Comparison of ENCODE assay signal across 34 cellular contexts in genomic region chr5:141869040-141869439, GRCh38. TPM values are rescaled to one million over a fixed set of nuclear protein-coding genes. Genes with fewer than 3 reads are reported as not detected.
DNase-seq lines count a peak whose midpoint lies in the region; ATAC-seq, FAIRE-seq and TF ChIP-seq lines count a peak whose summit lies in the region.
"Had no signal": no experiment of that assay in that cellular context is flagged by ENCODE, and none has a peak within 500 bp of the region (broad histone marks: within the 10 kb centered on the region; RNA-seq: fewer than 3 reads in every experiment).

No MANE protein-coding gene starts in this region.

- intact Hi-C loops in HCT116 (cut with micrococcal nuclease) (no loop called here), spleen (cut with DNase I; ENCODE audit: low total_unique reads) (no loop called here)

- WGBS in spleen, 5 donors: 89 to 95% (median 92%) methylated on average over 10 to 14 of the region's 14 CpGs

- no peak for FAIRE-seq in keratinocyte (lab: Jason Lieb, UNC)
- FAIRE-seq: astrocyte, G401.6, GM19239, H54 had no signal

- H3K9me1 ChIP-seq in keratinocyte (ENCODE audit: control insufficient read depth, extremely low read depth, insufficient read depth, low read length): no peaks in the 10 kb centered on the region

- H3K79me2 ChIP-seq in HCT116 (ENCODE audit: insufficient read depth, low read length) (peaks cover 4% of the 10 kb centered on the region; the same call in 1 of the 2 replicates), keratinocyte (ENCODE audit: control insufficient read depth, insufficient read depth, low read length) (peaks cover under 1% of the 10 kb centered on the region)

- H3K4me1 ChIP-seq in HCT116 (ENCODE audit: control insufficient read depth in 1 of 2, insufficient read depth in 2 of 2, low read length in 2 of 2) (peaks cover 36 to 71% of the 10 kb centered on the region in 2 experiments), keratinocyte (ENCODE audit: control insufficient read depth, extremely low read depth, insufficient read depth, low read length) (peaks cover 39% of the 10 kb centered on the region), spleen (no peaks in the 10 kb centered on the region)
- H3K4me1 ChIP-seq: SJCRH30 had no signal

- no peak for ATAC-seq in HCT116
- no peak for ATAC-seq in HG03025 (IDR thresholded peaks at IDR 0.05; ENCODE audit: low FRiP score, unreplicated experiment)
- ATAC-seq in GM21529 (IDR thresholded peaks at IDR 0.05; ENCODE audit: unreplicated experiment): no peak
- no peak for ATAC-seq in HG02678 (IDR thresholded peaks at IDR 0.05; ENCODE audit: unreplicated experiment)
- ATAC-seq: activated T-helper 17 cell treated with anti-CD3 and anti-CD28 coated beads, Interleukin-2, amount 50 U/mL, for 72 hours; lower lobe of right lung; sciatic nerve; T-cell had no signal

- H3K36me3 Mint-ChIP-seq in chondrocyte (ENCODE audit: low read depth): peaks cover 37% of the 10 kb centered on the region
- H3K36me3 Mint-ChIP-seq: activated naive CD8-positive, alpha-beta T cell; IgD-negative memory B cell; T-cell had no signal

- H3K4me2 ChIP-seq in HCT116 (ENCODE audit: low read length) (0 out of 2 replicates have a peak overlapping the region, but pooled peaks have one; percentile 77), keratinocyte (ENCODE audit: control insufficient read depth, extremely low read depth, insufficient read depth, low read depth, low read length) (no peak overlapping the region)
- H3K4me2 ChIP-seq: BLaER1, neural progenitor cell had no signal

- H3K9me3 ChIP-seq in HCT116 (ENCODE audit: control insufficient read depth in 1 of 2, insufficient read depth in 1 of 2, low read depth in 1 of 2, low read length in 2 of 2) (no peaks in the 10 kb centered on the region), keratinocyte (ENCODE audit: control insufficient read depth, low read depth, low read length) (no peaks in the 10 kb centered on the region), spleen (no peaks in the 10 kb centered on the region)
- H3K9me3 ChIP-seq: BLaER1, lower lobe of right lung, mucosa of descending colon, SJCRH30, thyroid gland had no signal

- BruUV-seq in HCT116 (replicated peaks; lab: Mats Ljungman, UMichigan): no TSS peak

- no peak overlapping the region for H3K4me3 ChIP-seq in HCT116 (replicated peaks in 1 of 2; ENCODE audit: low read depth in 1 of 2, low read length in 2 of 2)
- H3K4me3 ChIP-seq in keratinocyte (ENCODE audit: control insufficient read depth in 2 of 3, extremely low read depth in 1 of 3, insufficient read depth in 2 of 3, low read depth in 1 of 3, low read length in 3 of 3): no peak overlapping the region
- no peak overlapping the region for H3K4me3 ChIP-seq in spleen
- H3K4me3 ChIP-seq: BLaER1, lower lobe of right lung, mucosa of descending colon, neural progenitor cell, SJCRH30, thyroid gland had no signal

- RAD21 ChIA-PET in HCT116 (lab: Charles Lee; ENCODE audit: low non-redundant PET in 1 of 2, low total read pairs in 2 of 2, uncharacterized antibody in 2 of 2, unreplicated experiment in 2 of 2): no interaction called here

- POLR2A ChIA-PET in HCT116 (lab: Charles Lee): no interaction called here

- TF ChIP-seq CTCF in HCT116 (IDR thresholded peaks at IDR 0.05 in 2 of 3, conservative IDR thresholded peaks at IDR 0.05 in 1 of 3; ENCODE audit: borderline replicate concordance in 1 of 3, insufficient read depth in 1 of 3, low read depth in 2 of 3, low read length in 2 of 3) (no peak), chondrocyte (IDR thresholded peaks at IDR 0.05) (no peak), keratinocyte (optimal IDR thresholded peaks at IDR 0.05 in 1 of 3, IDR thresholded peaks at IDR 0.05 in 1 of 3, conservative IDR thresholded peaks at IDR 0.05 in 1 of 3; ENCODE audit: extremely low read depth in 1 of 3, insufficient read depth in 2 of 3, low read length in 3 of 3) (no peak), spleen (IDR thresholded peaks at IDR 0.05 in 8 of 11, conservative IDR thresholded peaks at IDR 0.05 in 3 of 11) (no peak)

- H3K27me3 Mint-ChIP-seq in chondrocyte (ENCODE audit: low read depth): no peaks in the 10 kb centered on the region

- no peak overlapping the region for H3K27ac Mint-ChIP-seq in chondrocyte (ENCODE audit: unreplicated experiment)
- H3K27ac Mint-ChIP-seq: activated naive CD8-positive, alpha-beta T cell; activated T-helper 17 cell treated with anti-CD3 and anti-CD28 coated beads, Interleukin-2, amount 50 U/mL, for 72 hours; IgD-negative memory B cell; neural progenitor cell; progenitor cell of endocrine pancreas; T-cell had no signal

- peaks cover 19% of the 10 kb centered on the region for H3K4me1 Mint-ChIP-seq in chondrocyte (ENCODE audit: low read depth)
- H3K4me1 Mint-ChIP-seq: activated T-helper 17 cell treated with anti-CD3 and anti-CD28 coated beads, Interleukin-2, amount 50 U/mL, for 72 hours; central memory CD8-positive, alpha-beta T cell; IgD-negative memory B cell; T-cell had no signal

- no peak for TF ChIP-seq RAD21 in HCT116 (IDR thresholded peaks at IDR 0.05; ENCODE audit: low read depth)

- no peak overlapping the region for H3K9ac ChIP-seq in HCT116 (ENCODE audit: low read length)
- H3K9ac ChIP-seq in keratinocyte (ENCODE audit: control insufficient read depth, extremely low read depth, insufficient read depth, low read length): no peak overlapping the region
- H3K9ac ChIP-seq: BLaER1, neural progenitor cell had no signal

- H2AFZ ChIP-seq in HCT116 (ENCODE audit: low read depth, low read length, poor library complexity, severe bottlenecking): no peak overlapping the region
- H2AFZ ChIP-seq in keratinocyte (ENCODE audit: control insufficient read depth, low read length): no peak overlapping the region
- H2AFZ ChIP-seq: neural progenitor cell had no signal

- dilution Hi-C loops in keratinocyte (cut with MboI; ENCODE audit: extremely low pct_ligation_motif_present, low sequenced_read_pairs): no loop called here

- DNase-seq in HCT116 (ENCODE audit: low read depth, low spot score): no peak
- peak; percentile 77 for DNase-seq in chondrocyte (ENCODE audit: low spot score)
- DNase-seq in keratinocyte (ENCODE audit: low read depth, low spot score): no peak
- DNase-seq in spleen: peak; percentile 56
- DNase-seq in SHP77 treated with DMSO at 0.1 percent for 48 hours (lab: John Stamatoyannopoulos, UW): no peak
- DNase-seq: activated CD4-positive, alpha-beta T cell treated with anti-CD3 and anti-CD28 coated beads, Interleukin-2, amount 50 U/mL, for 4 hours; activated CD4-positive, CD25-positive, alpha-beta regulatory T cell; COR-L47; lower lobe of right lung; NCI-H1092; NCI-H1930; NCI-H526; NK-92 treated with Interleukin-12 subunit alpha and Interleukin-12 subunit beta, amount 100 ng/mL, for 24 hours; SJCRH30; stimulated activated CD4-positive, alpha-beta T cell treated with anti-CD3 and anti-CD28 coated beads, Interleukin-15, amount 100 ng/mL, for 24 hours; stimulated activated naive CD4-positive, alpha-beta T cell; T-cell; thyroid gland had no signal

- no peaks in the 10 kb centered on the region for H3K9me3 Mint-ChIP-seq in chondrocyte (ENCODE audit: low read depth)
- H3K9me3 Mint-ChIP-seq: activated T-helper 17 cell treated with anti-CD3 and anti-CD28 coated beads, Interleukin-2, amount 50 U/mL, for 72 hours; central memory CD8-positive, alpha-beta T cell; neural progenitor cell; T-cell had no signal

- H3K36me3 ChIP-seq in HCT116 (ENCODE audit: control insufficient read depth in 1 of 2, insufficient read depth in 2 of 2, low read length in 2 of 2) (peaks cover 0 to 9% of the 10 kb centered on the region in 2 experiments; a peak in 1 of 4 replicates), keratinocyte (ENCODE audit: control insufficient read depth in 2 of 2, extremely low read depth in 1 of 2, insufficient read depth in 2 of 2, low read length in 2 of 2) (peaks cover 5 to 10% of the 10 kb centered on the region in 2 experiments), spleen (no peaks in the 10 kb centered on the region)
- H3K36me3 ChIP-seq: BLaER1, neural progenitor cell, SJCRH30 had no signal

- no peak overlapping the region for H3K4me3 Mint-ChIP-seq in chondrocyte (ENCODE audit: unreplicated experiment)
- H3K4me3 Mint-ChIP-seq: activated naive CD8-positive, alpha-beta T cell; activated T-helper 17 cell treated with anti-CD3 and anti-CD28 coated beads, Interleukin-2, amount 50 U/mL, for 72 hours; central memory CD8-positive, alpha-beta T cell; IgD-negative memory B cell; neural progenitor cell; T-cell had no signal

- H4K20me1 ChIP-seq in HCT116 (ENCODE audit: insufficient read depth) (no peaks in the 10 kb centered on the region), keratinocyte (ENCODE audit: control insufficient read depth, extremely low read depth, insufficient read depth, low read length) (no peaks in the 10 kb centered on the region)
- H4K20me1 ChIP-seq: BLaER1 had no signal

- CTCF ChIA-PET in HCT116 (lab: Charles Lee): no interaction called here

- no peaks in the 10 kb centered on the region for H3K9me2 ChIP-seq in HCT116 (ENCODE audit: insufficient read depth)

- no peak for TF ChIP-seq POLR2A in HCT116 (IDR thresholded peaks at IDR 0.05; ENCODE audit: borderline replicate concordance, extremely low read depth, insufficient read depth, insufficient read length)
- TF ChIP-seq POLR2A in spleen (IDR thresholded peaks at IDR 0.05): no peak

- no peak overlapping the region for H3K27ac ChIP-seq in HCT116 (ENCODE audit: low read depth, low read length)
- peak overlapping the region; percentile 2 for H3K27ac ChIP-seq in keratinocyte (ENCODE audit: control insufficient read depth, insufficient read depth, low read length)
- H3K27ac ChIP-seq in spleen: no peak overlapping the region
- H3K27ac ChIP-seq: BLaER1, lower lobe of right lung, SJCRH30 had no signal

- H3K27me3 ChIP-seq in HCT116 (ENCODE audit: insufficient read depth, low read length) (no peaks in the 10 kb centered on the region), keratinocyte (ENCODE audit: control insufficient read depth, extremely low read depth, insufficient read depth, low read length) (no peaks in the 10 kb centered on the region), spleen (replicated peaks in 1 of 7) (peaks cover 0 to 45% (median 4%) of the 10 kb centered on the region in 7 donors)
- H3K27me3 ChIP-seq: neural progenitor cell, thyroid gland had no signal

RNA-seq across cellular contexts. Expression of gene PCDH1, which starts 9.2 kb away (rescaled TPM):
- total RNA-seq in HCT116 (2021; ENCODE audit: unreplicated experiment) (24.2 TPM), chondrocyte (10.9 to 85.4 TPM (median 82.9 TPM) in 3 replicates), spleen (10 to 100 TPM in 2 of 7 donors, 1 to 10 TPM in 5; 2.6 to 11.4 (median 7.4) TPM)
- polyA plus RNA-seq in HCT116 (2012): 41.1 and 48.5 TPM in 2 replicates
- polyA plus RNA-seq in keratinocyte (10.0 to 19.9 TPM (median 14.2 TPM) in 3 replicates), spleen (1 to 10 TPM in 2 of 3 donors, under 1 TPM in 1; 0.30 to 2.2 (median 1.4) TPM)
- polyA plus RNA-seq in keratinocyte (2011; ENCODE audit: low read depth): 76.5 TPM
- polyA plus RNA-seq in keratinocyte (2011; cell fraction: cytosol; rRNA removed): 6.6 and 7.2 TPM in 2 replicates
- 32.7 and 43.1 TPM in 2 replicates for polyA plus RNA-seq in keratinocyte (2011; cell fraction: nucleus; rRNA removed)
- 18.0 and 74.0 TPM in 2 replicates for polyA plus RNA-seq in keratinocyte (2012; ENCODE audit: low replicate concordance)
- polyA minus RNA-seq in keratinocyte: 45.5 to 90.7 TPM (median 50.3 TPM) in 3 replicates
- 24.2 TPM for polyA minus RNA-seq in keratinocyte (2011; cell fraction: cytosol; rRNA and poly(A)+ RNA removed)
- 71.8 and 73.0 TPM in 2 replicates for polyA minus RNA-seq in keratinocyte (2011; cell fraction: nucleus; rRNA and poly(A)+ RNA removed)

RNA-seq across cellular contexts. Expression of gene DELE1, which starts 54.6 kb away (rescaled TPM):
- 74.1 TPM for total RNA-seq in HCT116 (2021; ENCODE audit: unreplicated experiment)
- 57.7 and 59.0 TPM in 2 replicates for polyA plus RNA-seq in HCT116 (2012)
- total RNA-seq in chondrocyte: 43.8 to 52.4 TPM (median 45.0 TPM) in 3 replicates
- 37.3 to 49.6 TPM (median 37.5 TPM) in 3 replicates for polyA plus RNA-seq in keratinocyte
- 9.4 TPM for polyA plus RNA-seq in keratinocyte (2011; ENCODE audit: low read depth)
- polyA plus RNA-seq in keratinocyte (2011; cell fraction: cytosol; rRNA removed): 29.6 and 34.1 TPM in 2 replicates
- polyA plus RNA-seq in keratinocyte (2011; cell fraction: nucleus; rRNA removed): 106 and 128 TPM in 2 replicates
- polyA plus RNA-seq in keratinocyte (2012; ENCODE audit: low replicate concordance): 28.3 and 30.1 TPM in 2 replicates
- polyA minus RNA-seq in keratinocyte: 38.8 to 47.1 TPM (median 43.9 TPM) in 3 replicates
- 19.2 TPM for polyA minus RNA-seq in keratinocyte (2011; cell fraction: cytosol; rRNA and poly(A)+ RNA removed)
- 22.9 and 39.2 TPM in 2 replicates for polyA minus RNA-seq in keratinocyte (2011; cell fraction: nucleus; rRNA and poly(A)+ RNA removed)
- total RNA-seq in spleen: 100 to 1,000 TPM; 101 to 194 (median 149) TPM
- polyA plus RNA-seq in spleen: 10 to 100 TPM; 36.1 to 83.3 (median 69.7) TPM

Comparison
In these comparisons a context has a peak if more than half of its experiments do, and no peak if none do; other contexts are left out.
1. DNase-seq: peak in chondrocyte (single experiment) and spleen (single experiment); none in HCT116 (single experiment), keratinocyte (single experiment) and SHP77 treated with DMSO at 0.1 percent for 48 hours (single experiment).